ENCODE assay signal across 12 cellular contexts in the genomic region with DNA sequence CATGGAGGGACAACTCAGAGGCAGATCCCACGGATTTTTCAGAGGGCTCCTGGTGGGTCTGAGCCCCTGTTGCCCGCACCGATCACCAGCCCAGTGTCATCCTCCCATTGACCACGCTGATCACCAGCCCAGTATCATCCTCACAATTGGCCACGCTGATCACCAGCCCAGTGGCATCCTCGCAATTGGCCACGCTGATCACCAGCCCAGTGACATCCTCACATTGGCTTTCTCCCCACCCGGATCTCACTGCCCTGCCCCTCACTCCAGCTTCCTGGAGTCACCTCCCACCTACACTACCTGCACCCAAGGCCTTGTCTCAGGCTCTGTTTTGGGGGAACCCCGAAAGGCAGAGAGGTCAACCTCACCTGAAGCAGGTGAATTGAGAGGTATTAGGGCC.
"Had no signal": no experiment of that assay in that cellular context is flagged by ENCODE, and none has a peak within 500 bp of the region (broad histone marks: within the 10 kb centered on the region; RNA-seq: fewer than 3 reads in every experiment).

No MANE protein-coding gene starts in this region.

- H3K4me3 ChIP-seq: hepatocyte, lower lobe of right lung, prostate gland had no signal

- H3K27ac ChIP-seq: hepatocyte had no signal

- DNase-seq: activated CD4-positive, CD25-positive, alpha-beta regulatory T cell; activated T-cell treated with anti-CD3 and anti-CD28 coated beads, Interleukin-2, amount 50 U/mL, for 1 hour; amniotic stem cell; lower lobe of right lung; nucleus accumbens; stimulated activated CD4-positive, alpha-beta T cell treated with anti-CD3 and anti-CD28 coated beads, Interleukin-4, amount 100 ng/mL, for 1 hour; stimulated activated CD8-positive, alpha-beta memory T cell treated with anti-CD3 and anti-CD28 coated beads, Interleukin-4, amount 100 ng/mL, for 48 hours; trophoblast cell had no signal

- ATAC-seq: activated naive CD4-positive, alpha-beta T cell treated with anti-CD3 and anti-CD28 coated beads, Interleukin-2, amount 50 U/mL, for 72 hours; lower lobe of right lung; naive thymus-derived CD8-positive, alpha-beta T cell had no signal

- H3K27me3 ChIP-seq: hepatocyte had no signal

- H3K9me3 ChIP-seq: lower lobe of right lung, prostate gland had no signal

- H3K36me3 ChIP-seq: lower lobe of right lung, prostate gland had no signal
